1 cellular context compared by ENCODE assay signal in genomic region chrX:64191281-64192010, GRCh38.
TF ChIP-seq lines count a peak whose summit lies in the region.

No MANE protein-coding gene starts in this region.

TF ChIP-seq in HCT116, 20 proteins besides CTCF, POLR2A, EP300 and RAD21 (continued from another document):
- TF ChIP-seq, protein P1, sequence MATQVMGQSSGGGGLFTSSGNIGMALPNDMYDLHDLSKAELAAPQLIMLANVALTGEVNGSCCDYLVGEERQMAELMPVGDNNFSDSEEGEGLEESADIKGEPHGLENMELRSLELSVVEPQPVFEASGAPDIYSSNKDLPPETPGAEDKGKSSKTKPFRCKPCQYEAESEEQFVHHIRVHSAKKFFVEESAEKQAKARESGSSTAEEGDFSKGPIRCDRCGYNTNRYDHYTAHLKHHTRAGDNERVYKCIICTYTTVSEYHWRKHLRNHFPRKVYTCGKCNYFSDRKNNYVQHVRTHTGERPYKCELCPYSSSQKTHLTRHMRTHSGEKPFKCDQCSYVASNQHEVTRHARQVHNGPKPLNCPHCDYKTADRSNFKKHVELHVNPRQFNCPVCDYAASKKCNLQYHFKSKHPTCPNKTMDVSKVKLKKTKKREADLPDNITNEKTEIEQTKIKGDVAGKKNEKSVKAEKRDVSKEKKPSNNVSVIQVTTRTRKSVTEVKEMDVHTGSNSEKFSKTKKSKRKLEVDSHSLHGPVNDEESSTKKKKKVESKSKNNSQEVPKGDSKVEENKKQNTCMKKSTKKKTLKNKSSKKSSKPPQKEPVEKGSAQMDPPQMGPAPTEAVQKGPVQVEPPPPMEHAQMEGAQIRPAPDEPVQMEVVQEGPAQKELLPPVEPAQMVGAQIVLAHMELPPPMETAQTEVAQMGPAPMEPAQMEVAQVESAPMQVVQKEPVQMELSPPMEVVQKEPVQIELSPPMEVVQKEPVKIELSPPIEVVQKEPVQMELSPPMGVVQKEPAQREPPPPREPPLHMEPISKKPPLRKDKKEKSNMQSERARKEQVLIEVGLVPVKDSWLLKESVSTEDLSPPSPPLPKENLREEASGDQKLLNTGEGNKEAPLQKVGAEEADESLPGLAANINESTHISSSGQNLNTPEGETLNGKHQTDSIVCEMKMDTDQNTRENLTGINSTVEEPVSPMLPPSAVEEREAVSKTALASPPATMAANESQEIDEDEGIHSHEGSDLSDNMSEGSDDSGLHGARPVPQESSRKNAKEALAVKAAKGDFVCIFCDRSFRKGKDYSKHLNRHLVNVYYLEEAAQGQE (IDR thresholded peaks at IDR 0.05; ENCODE audit: low read depth), result no peak
- TF ChIP-seq TCF7L2 (IDR thresholded peaks at IDR 0.05; ENCODE audit: borderline replicate concordance, extremely low read depth, insufficient read depth, insufficient read length) (no peak), FOSL1 (IDR thresholded peaks at IDR 0.05; ENCODE audit: low read depth) (no peak)
